Comparison of ENCODE assay signal across 2 cellular contexts in the genomic region with DNA sequence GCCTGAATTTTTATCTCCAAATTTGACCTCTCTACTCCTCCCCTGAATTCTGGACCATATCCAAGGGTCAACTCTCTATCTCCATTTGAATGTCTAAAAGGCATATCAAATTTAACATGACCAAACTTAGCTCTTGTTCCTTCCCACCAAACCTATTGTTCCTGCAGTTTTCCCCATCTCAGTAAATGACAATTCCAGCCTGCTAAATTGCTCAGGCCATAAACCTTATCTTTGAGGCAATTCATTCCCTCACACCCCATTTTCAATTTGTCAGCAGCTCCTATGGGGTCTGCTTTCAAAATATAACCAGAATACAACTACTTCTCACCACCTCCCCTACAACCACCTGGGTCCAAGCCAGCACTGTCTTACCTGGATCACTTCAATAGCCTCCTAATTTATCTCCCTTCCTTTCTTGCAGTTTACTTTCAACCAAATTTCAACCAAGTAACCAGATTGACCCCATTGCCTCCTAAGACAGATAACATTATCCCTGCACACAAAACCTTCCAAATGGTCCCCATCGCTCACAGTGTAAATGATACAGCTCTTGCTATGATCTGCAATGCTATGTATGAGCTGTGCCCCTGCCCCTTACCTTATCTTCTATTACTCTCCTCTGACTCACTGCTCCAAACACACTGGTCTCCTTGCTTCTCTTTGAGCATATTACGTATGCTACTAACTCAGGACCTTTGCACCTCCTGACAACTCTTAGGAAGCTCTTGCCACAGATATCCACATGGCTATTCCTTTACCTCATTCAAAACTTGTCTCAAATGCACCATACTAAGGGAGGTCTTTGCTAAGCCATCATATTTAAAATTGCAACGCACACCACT.
TF ChIP-seq lines count a peak whose summit lies in the region.

No MANE protein-coding gene starts in this region.

TF ChIP-seq in IMR-90, 13 proteins besides CTCF, POLR2A, EP300 and RAD21:
- TF ChIP-seq CHD1 (IDR thresholded peaks at IDR 0.05; ENCODE audit: low read depth, low read length) (no peak), CEBPB (IDR thresholded peaks at IDR 0.05; ENCODE audit: low read depth, low read length) (peak; percentile 61; the same call in 1 of the 2 replicates), MXI1 (IDR thresholded peaks at IDR 0.05; ENCODE audit: borderline replicate concordance, low read depth, low read length) (no peak), FOS (IDR thresholded peaks at IDR 0.05; ENCODE audit: low read depth, low read length) (peak; percentile 52), BHLHE40 (IDR thresholded peaks at IDR 0.05; ENCODE audit: low read depth, low read length) (no peak)
TF ChIP-seq in IMR-90: peak in this region for 2.

TF ChIP-seq in H1, 55 proteins besides CTCF, POLR2A, EP300 and RAD21:
- TF ChIP-seq SUZ12 (IDR thresholded peaks at IDR 0.05; ENCODE audit: low read length) = no peak
- TF ChIP-seq HDAC2 (IDR thresholded peaks at IDR 0.05; ENCODE audit: borderline replicate concordance in 1 of 2, low read depth in 2 of 2, low read length in 2 of 2) = no peak
- TF ChIP-seq SP2 (IDR thresholded peaks at IDR 0.05; ENCODE audit: low read length) = no peak
- no peak for TF ChIP-seq ZNF274 (IDR thresholded peaks at IDR 0.05; ENCODE audit: borderline replicate concordance, extremely low read depth, low read length)
- TF ChIP-seq CHD2 (IDR thresholded peaks at IDR 0.05; ENCODE audit: low read length) = no peak
- no peak for TF ChIP-seq FOSL1 (IDR thresholded peaks at IDR 0.05; ENCODE audit: insufficient read depth, low read depth, low read length)
- no peak for TF ChIP-seq POLR2AphosphoS5 (IDR thresholded peaks at IDR 0.05; ENCODE audit: low read depth, low read length)
- no peak for TF ChIP-seq TAF1 (IDR thresholded peaks at IDR 0.05; ENCODE audit: low read depth, low read length)
- no peak for TF ChIP-seq ASH2L (IDR thresholded peaks at IDR 0.05; ENCODE audit: low read length)
- TF ChIP-seq CREB1 (IDR thresholded peaks at IDR 0.05) = no peak
- TF ChIP-seq, protein P1, sequence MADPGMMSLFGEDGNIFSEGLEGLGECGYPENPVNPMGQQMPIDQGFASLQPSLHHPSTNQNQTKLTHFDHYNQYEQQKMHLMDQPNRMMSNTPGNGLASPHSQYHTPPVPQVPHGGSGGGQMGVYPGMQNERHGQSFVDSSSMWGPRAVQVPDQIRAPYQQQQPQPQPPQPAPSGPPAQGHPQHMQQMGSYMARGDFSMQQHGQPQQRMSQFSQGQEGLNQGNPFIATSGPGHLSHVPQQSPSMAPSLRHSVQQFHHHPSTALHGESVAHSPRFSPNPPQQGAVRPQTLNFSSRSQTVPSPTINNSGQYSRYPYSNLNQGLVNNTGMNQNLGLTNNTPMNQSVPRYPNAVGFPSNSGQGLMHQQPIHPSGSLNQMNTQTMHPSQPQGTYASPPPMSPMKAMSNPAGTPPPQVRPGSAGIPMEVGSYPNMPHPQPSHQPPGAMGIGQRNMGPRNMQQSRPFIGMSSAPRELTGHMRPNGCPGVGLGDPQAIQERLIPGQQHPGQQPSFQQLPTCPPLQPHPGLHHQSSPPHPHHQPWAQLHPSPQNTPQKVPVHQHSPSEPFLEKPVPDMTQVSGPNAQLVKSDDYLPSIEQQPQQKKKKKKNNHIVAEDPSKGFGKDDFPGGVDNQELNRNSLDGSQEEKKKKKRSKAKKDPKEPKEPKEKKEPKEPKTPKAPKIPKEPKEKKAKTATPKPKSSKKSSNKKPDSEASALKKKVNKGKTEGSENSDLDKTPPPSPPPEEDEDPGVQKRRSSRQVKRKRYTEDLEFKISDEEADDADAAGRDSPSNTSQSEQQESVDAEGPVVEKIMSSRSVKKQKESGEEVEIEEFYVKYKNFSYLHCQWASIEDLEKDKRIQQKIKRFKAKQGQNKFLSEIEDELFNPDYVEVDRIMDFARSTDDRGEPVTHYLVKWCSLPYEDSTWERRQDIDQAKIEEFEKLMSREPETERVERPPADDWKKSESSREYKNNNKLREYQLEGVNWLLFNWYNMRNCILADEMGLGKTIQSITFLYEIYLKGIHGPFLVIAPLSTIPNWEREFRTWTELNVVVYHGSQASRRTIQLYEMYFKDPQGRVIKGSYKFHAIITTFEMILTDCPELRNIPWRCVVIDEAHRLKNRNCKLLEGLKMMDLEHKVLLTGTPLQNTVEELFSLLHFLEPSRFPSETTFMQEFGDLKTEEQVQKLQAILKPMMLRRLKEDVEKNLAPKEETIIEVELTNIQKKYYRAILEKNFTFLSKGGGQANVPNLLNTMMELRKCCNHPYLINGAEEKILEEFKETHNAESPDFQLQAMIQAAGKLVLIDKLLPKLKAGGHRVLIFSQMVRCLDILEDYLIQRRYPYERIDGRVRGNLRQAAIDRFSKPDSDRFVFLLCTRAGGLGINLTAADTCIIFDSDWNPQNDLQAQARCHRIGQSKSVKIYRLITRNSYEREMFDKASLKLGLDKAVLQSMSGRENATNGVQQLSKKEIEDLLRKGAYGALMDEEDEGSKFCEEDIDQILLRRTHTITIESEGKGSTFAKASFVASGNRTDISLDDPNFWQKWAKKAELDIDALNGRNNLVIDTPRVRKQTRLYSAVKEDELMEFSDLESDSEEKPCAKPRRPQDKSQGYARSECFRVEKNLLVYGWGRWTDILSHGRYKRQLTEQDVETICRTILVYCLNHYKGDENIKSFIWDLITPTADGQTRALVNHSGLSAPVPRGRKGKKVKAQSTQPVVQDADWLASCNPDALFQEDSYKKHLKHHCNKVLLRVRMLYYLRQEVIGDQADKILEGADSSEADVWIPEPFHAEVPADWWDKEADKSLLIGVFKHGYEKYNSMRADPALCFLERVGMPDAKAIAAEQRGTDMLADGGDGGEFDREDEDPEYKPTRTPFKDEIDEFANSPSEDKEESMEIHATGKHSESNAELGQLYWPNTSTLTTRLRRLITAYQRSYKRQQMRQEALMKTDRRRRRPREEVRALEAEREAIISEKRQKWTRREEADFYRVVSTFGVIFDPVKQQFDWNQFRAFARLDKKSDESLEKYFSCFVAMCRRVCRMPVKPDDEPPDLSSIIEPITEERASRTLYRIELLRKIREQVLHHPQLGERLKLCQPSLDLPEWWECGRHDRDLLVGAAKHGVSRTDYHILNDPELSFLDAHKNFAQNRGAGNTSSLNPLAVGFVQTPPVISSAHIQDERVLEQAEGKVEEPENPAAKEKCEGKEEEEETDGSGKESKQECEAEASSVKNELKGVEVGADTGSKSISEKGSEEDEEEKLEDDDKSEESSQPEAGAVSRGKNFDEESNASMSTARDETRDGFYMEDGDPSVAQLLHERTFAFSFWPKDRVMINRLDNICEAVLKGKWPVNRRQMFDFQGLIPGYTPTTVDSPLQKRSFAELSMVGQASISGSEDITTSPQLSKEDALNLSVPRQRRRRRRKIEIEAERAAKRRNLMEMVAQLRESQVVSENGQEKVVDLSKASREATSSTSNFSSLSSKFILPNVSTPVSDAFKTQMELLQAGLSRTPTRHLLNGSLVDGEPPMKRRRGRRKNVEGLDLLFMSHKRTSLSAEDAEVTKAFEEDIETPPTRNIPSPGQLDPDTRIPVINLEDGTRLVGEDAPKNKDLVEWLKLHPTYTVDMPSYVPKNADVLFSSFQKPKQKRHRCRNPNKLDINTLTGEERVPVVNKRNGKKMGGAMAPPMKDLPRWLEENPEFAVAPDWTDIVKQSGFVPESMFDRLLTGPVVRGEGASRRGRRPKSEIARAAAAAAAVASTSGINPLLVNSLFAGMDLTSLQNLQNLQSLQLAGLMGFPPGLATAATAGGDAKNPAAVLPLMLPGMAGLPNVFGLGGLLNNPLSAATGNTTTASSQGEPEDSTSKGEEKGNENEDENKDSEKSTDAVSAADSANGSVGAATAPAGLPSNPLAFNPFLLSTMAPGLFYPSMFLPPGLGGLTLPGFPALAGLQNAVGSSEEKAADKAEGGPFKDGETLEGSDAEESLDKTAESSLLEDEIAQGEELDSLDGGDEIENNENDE (IDR thresholded peaks at IDR 0.05; ENCODE audit: insufficient replicate concordance, low read length) = no peak
- no peak for TF ChIP-seq JUND (IDR thresholded peaks at IDR 0.05; ENCODE audit: low read length)
TF ChIP-seq in H1: peak in this region for 0.
